Comparison of ENCODE assay signal across 2 cellular contexts in genomic region chrX:68990948-68991347, GRCh38.
TF ChIP-seq lines count a peak whose summit lies in the region.

No MANE protein-coding gene starts in this region.

TF ChIP-seq in IMR-90, 13 proteins besides CTCF, POLR2A, EP300 and RAD21:
- TF ChIP-seq MXI1 (IDR thresholded peaks at IDR 0.05; ENCODE audit: borderline replicate concordance, low read depth, low read length) (no peak), CEBPB (IDR thresholded peaks at IDR 0.05; ENCODE audit: low read depth, low read length) (no peak), FOS (IDR thresholded peaks at IDR 0.05; ENCODE audit: low read depth, low read length) (no peak), NFE2L2 (IDR thresholded peaks at IDR 0.05; ENCODE audit: low read depth, low read length) (no peak), MAFK (IDR thresholded peaks at IDR 0.05; ENCODE audit: low read depth, low read length) (no peak), BHLHE40 (IDR thresholded peaks at IDR 0.05; ENCODE audit: low read depth, low read length) (no peak), RFX5 (IDR thresholded peaks at IDR 0.05; ENCODE audit: low read depth, low read length) (no peak), MAZ (IDR thresholded peaks at IDR 0.05; ENCODE audit: borderline replicate concordance, low read depth, low read length) (no peak), RCOR1 (IDR thresholded peaks at IDR 0.05; ENCODE audit: insufficient replicate concordance, low read length) (no peak), SMC3 (IDR thresholded peaks at IDR 0.05; ENCODE audit: low read depth, low read length) (no peak), CHD1 (IDR thresholded peaks at IDR 0.05; ENCODE audit: low read depth, low read length) (no peak)
- TF ChIP-seq, protein P1, sequence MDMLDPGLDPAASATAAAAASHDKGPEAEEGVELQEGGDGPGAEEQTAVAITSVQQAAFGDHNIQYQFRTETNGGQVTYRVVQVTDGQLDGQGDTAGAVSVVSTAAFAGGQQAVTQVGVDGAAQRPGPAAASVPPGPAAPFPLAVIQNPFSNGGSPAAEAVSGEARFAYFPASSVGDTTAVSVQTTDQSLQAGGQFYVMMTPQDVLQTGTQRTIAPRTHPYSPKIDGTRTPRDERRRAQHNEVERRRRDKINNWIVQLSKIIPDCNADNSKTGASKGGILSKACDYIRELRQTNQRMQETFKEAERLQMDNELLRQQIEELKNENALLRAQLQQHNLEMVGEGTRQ (IDR thresholded peaks at IDR 0.05; ENCODE audit: low read depth, low read length): no peak
- TF ChIP-seq, protein P2, sequence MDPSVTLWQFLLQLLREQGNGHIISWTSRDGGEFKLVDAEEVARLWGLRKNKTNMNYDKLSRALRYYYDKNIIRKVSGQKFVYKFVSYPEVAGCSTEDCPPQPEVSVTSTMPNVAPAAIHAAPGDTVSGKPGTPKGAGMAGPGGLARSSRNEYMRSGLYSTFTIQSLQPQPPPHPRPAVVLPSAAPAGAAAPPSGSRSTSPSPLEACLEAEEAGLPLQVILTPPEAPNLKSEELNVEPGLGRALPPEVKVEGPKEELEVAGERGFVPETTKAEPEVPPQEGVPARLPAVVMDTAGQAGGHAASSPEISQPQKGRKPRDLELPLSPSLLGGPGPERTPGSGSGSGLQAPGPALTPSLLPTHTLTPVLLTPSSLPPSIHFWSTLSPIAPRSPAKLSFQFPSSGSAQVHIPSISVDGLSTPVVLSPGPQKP (IDR thresholded peaks at IDR 0.05; ENCODE audit: borderline replicate concordance, low read depth, low read length): no peak
TF ChIP-seq in IMR-90: peak in this region for 0.

TF ChIP-seq in K562, 482 proteins besides CTCF, POLR2A, EP300 and RAD21:
- TF ChIP-seq, protein P3, sequence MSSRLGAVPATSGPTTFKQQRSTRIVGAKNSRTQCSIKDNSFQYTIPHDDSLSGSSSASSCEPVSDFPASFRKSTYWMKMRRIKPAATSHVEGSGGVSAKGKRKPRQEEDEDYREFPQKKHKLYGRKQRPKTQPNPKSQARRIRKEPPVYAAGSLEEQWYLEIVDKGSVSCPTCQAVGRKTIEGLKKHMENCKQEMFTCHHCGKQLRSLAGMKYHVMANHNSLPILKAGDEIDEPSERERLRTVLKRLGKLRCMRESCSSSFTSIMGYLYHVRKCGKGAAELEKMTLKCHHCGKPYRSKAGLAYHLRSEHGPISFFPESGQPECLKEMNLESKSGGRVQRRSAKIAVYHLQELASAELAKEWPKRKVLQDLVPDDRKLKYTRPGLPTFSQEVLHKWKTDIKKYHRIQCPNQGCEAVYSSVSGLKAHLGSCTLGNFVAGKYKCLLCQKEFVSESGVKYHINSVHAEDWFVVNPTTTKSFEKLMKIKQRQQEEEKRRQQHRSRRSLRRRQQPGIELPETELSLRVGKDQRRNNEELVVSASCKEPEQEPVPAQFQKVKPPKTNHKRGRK (tag; IDR thresholded peaks at IDR 0.05): peak; percentile 54; the same call in 1 of the 2 replicates
- TF ChIP-seq ZNF764 (CRISPR knock-in tag; IDR thresholded peaks at IDR 0.05; ENCODE audit: low read depth): no peak
